Comparison of ENCODE assay signal across 8 cellular contexts in genomic region chr15:54803139-54803808, GRCh38.
DNase-seq lines count a peak whose midpoint lies in the region; ATAC-seq, FAIRE-seq and TF ChIP-seq lines count a peak whose summit lies in the region.

No MANE protein-coding gene starts in this region.

- H3K27ac ChIP-seq in gastrocnemius medialis (peak overlapping the region in 1 of 4 donors; percentile 5), WERI-Rb-1 (no peak overlapping the region)

- TF ChIP-seq CTCF in gastrocnemius medialis (IDR thresholded peaks at IDR 0.05 in 4 of 5, conservative IDR thresholded peaks at IDR 0.05 in 1 of 5) (no peak), WERI-Rb-1 (IDR thresholded peaks at IDR 0.05; ENCODE audit: low read depth, low read length) (no peak)

- H3K9me3 ChIP-seq in gastrocnemius medialis (no peaks in the 10 kb centered on the region), WERI-Rb-1 (ENCODE audit: severe bottlenecking) (no peaks in the 10 kb centered on the region)

- in situ Hi-C loops in gastrocnemius medialis (cut with MboI; ENCODE audit: low sequenced_read_pairs in 4 of 4): no loop called here

- H3K4me1 ChIP-seq in gastrocnemius medialis: no peaks in the 10 kb centered on the region

- ATAC-seq in GM19395 (IDR thresholded peaks at IDR 0.05; ENCODE audit: unreplicated experiment) (peak; percentile 77), HG03196 (IDR thresholded peaks at IDR 0.05; ENCODE audit: unreplicated experiment) (peak; percentile 83), gastrocnemius medialis (peak; percentile 70 to 87)

- peak; percentile 59 for DNase-seq in RPMI8226
- DNase-seq in gastrocnemius medialis: peak in 1 of 2 donors; percentile 26
- no peak for DNase-seq in WERI-Rb-1
- DNase-seq in NCI-H446 treated with DMSO at 0.1 percent for 48 hours (lab: John Stamatoyannopoulos, UW): no peak
- DNase-seq in GM12891 (ENCODE audit: insufficient read length, low spot score): no peak
- no peak for DNase-seq in cerebellar nuclear complex (lab: John Stamatoyannopoulos, UW)

- H3K4me3 ChIP-seq in gastrocnemius medialis (no peak overlapping the region), WERI-Rb-1 (ENCODE audit: low read depth, low read length) (no peak overlapping the region)

- no peaks in the 10 kb centered on the region for H3K36me3 ChIP-seq in gastrocnemius medialis
- no peaks in the 10 kb centered on the region for H3K36me3 ChIP-seq in WERI-Rb-1

- H3K27me3 ChIP-seq in gastrocnemius medialis (no peaks in the 10 kb centered on the region), WERI-Rb-1 (ENCODE audit: insufficient read depth, low read depth, severe bottlenecking) (no peaks in the 10 kb centered on the region)

- FAIRE-seq in GM12891 (lab: Jason Lieb, UNC): no peak

- intact Hi-C loops in gastrocnemius medialis (cut with DNase I; ENCODE audit: low total_unique reads): no loop called here

- no peak for TF ChIP-seq POLR2A in gastrocnemius medialis (IDR thresholded peaks at IDR 0.05)
- no peak for TF ChIP-seq POLR2A in GM12891 (IDR thresholded peaks at IDR 0.05; ENCODE audit: low read depth, low read length)

TF ChIP-seq in GM12891, 5 proteins besides CTCF, POLR2A, EP300 and RAD21:
- TF ChIP-seq PAX5 (IDR thresholded peaks at IDR 0.05; ENCODE audit: insufficient read depth, low read length, severe bottlenecking) (no peak), POU2F2 (IDR thresholded peaks at IDR 0.05; ENCODE audit: low read depth, low read length) (no peak), TAF1 (IDR thresholded peaks at IDR 0.05; ENCODE audit: low read depth, low read length) (no peak)
